Comparison of ENCODE assay signal across 26 cellular contexts in the genomic region with DNA sequence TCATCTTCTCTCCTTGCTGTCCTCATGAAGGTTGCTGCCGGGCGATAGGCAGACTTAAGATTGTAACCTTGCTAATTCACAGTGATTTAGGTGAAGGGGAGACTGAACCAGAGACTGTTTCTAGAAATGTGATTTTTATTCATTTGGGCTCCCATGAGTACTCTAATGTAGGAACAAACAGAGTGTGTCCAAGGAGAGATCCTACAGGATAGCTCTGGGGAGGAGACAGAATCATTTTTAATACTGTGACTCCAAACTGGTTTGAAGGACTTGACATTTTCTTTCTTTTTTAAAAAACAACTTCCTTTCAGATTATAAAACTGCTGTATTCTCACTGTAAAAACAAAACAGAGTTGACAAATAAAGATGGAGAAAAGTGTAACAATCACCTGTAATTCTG.
"Had no signal": no experiment of that assay in that cellular context is flagged by ENCODE, and none has a peak within 500 bp of the region (broad histone marks: within the 10 kb centered on the region; RNA-seq: fewer than 3 reads in every experiment).

No MANE protein-coding gene starts in this region.

- H3K4me1 ChIP-seq: SJCRH30 had no signal

- DNase-seq: Karpas-422, MM.1S, MV-4-11, NCI-H1092, NCI-H1105, NCI-H1436 treated with DMSO at 0.1 percent for 48 hours, NCI-H1694 treated with DMSO at 0.1 percent for 48 hours, NCI-H187 treated with DMSO at 0.1 percent for 48 hours, NCI-H2029, NCI-H2171 treated with DMSO at 0.1 percent for 48 hours, NCI-H345, NCI-H446, NCI-H510A treated with DMSO at 0.1 percent for 48 hours, NCI-H524 treated with DMSO at 0.1 percent for 48 hours, NCI-H526 treated with DMSO at 0.1 percent for 48 hours, NCI-H774, PC-9, SHP77, SIG-M5, SJCRH30, SW 1271, T-helper 1 cell had no signal

- H3K9ac ChIP-seq: KMS-11 had no signal

- H2AFZ ChIP-seq: PC-9 had no signal

- H3K4me3 ChIP-seq: PC-9, SJCRH30 had no signal

- H3K36me3 ChIP-seq: SJCRH30 had no signal

- H3K9me3 ChIP-seq: SJCRH30 had no signal

- ATAC-seq: Panc1, Right ventricle myocardium inferior had no signal

- H3K4me2 ChIP-seq: KMS-11, PC-9 had no signal

- H3K27ac ChIP-seq: KMS-11, PC-9, RWPE1, SJCRH30 had no signal
